13 cellular contexts compared by ENCODE assay signal in the genomic region with DNA sequence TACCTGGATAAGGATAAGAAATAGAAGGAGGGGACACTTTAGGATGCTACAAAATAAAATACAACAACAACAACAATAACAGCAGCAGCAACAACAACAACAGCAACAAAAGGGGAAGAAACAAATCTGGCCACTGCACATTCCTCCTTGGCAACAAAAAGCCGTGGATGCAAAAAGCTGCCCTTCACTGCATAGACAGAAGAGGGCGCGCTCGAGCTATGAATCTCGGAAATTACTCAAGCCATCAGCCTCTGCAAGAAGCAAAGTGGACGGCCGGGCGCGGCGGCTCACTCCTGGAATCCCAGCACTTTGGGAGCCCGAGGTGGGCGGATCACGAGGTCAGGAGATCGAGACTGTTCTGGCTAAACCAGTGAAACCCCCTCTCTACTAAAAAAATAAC. TPM values are rescaled to one million over a fixed set of nuclear protein-coding genes. Genes with fewer than 3 reads are reported as not detected.
DNase-seq lines count a peak whose midpoint lies in the region; ATAC-seq and TF ChIP-seq lines count a peak whose summit lies in the region.
"Not testable (repeated sequence)": the region's sequence is repeated elsewhere in the genome, so short reads cannot be mapped to it uniquely, and the experiment has no call there.
"Had no signal": no experiment of that assay in that cellular context is flagged by ENCODE, and none has a peak within 500 bp of the region (broad histone marks: within the 10 kb centered on the region; RNA-seq: fewer than 3 reads in every experiment).

No MANE protein-coding gene starts in this region.

- H3K27ac ChIP-seq in neural progenitor cell: not testable (repeated sequence)

- POLR2A ChIA-PET in Caco-2 (lab: Charles Lee): not testable (repeated sequence)

- not testable (repeated sequence) for H2AFZ ChIP-seq in neural progenitor cell (replicated peaks)

- not testable (repeated sequence) for H3K27ac Mint-ChIP-seq in Caco-2 (ENCODE audit: unreplicated experiment); activated CD8-positive, alpha-beta memory T cell treated with anti-CD3 and anti-CD28 coated beads, Interleukin-2, amount 10 ng/mL, durations not matched to agents 7 days and 5 days; neural progenitor cell; stimulated activated naive CD8-positive, alpha-beta T cell treated with anti-CD3 and anti-CD28 coated beads, Interleukin-15, amount 100 ng/mL, for 72 hours

- H3K27me3 Mint-ChIP-seq in Caco-2 (ENCODE audit: insufficient read depth, unreplicated experiment); activated CD8-positive, alpha-beta memory T cell treated with anti-CD3 and anti-CD28 coated beads, Interleukin-2, amount 10 ng/mL, durations not matched to agents 7 days and 5 days; neural progenitor cell (ENCODE audit: insufficient read depth, low read depth); stimulated activated naive CD8-positive, alpha-beta T cell treated with anti-CD3 and anti-CD28 coated beads, Interleukin-15, amount 100 ng/mL, for 72 hours: not testable (repeated sequence)

- H3K4me3 Mint-ChIP-seq in Caco-2 (ENCODE audit: unreplicated experiment); activated CD8-positive, alpha-beta memory T cell treated with anti-CD3 and anti-CD28 coated beads, Interleukin-2, amount 10 ng/mL, durations not matched to agents 7 days and 5 days; neural progenitor cell; stimulated activated naive CD8-positive, alpha-beta T cell treated with anti-CD3 and anti-CD28 coated beads, Interleukin-15, amount 100 ng/mL, for 72 hours: not testable (repeated sequence)

- not testable (repeated sequence) for H3F3A ChIP-seq in neural progenitor cell (ENCODE audit: low read depth)

- not testable (repeated sequence) for H3K4me1 Mint-ChIP-seq in Caco-2 (ENCODE audit: low read depth, unreplicated experiment); activated CD8-positive, alpha-beta memory T cell treated with anti-CD3 and anti-CD28 coated beads, Interleukin-2, amount 10 ng/mL, durations not matched to agents 7 days and 5 days; neural progenitor cell; stimulated activated naive CD8-positive, alpha-beta T cell treated with anti-CD3 and anti-CD28 coated beads, Interleukin-15, amount 100 ng/mL, for 72 hours

- H3K36me3 Mint-ChIP-seq in Caco-2 (ENCODE audit: insufficient read depth, unreplicated experiment); activated CD8-positive, alpha-beta memory T cell treated with anti-CD3 and anti-CD28 coated beads, Interleukin-2, amount 10 ng/mL, durations not matched to agents 7 days and 5 days; neural progenitor cell: not testable (repeated sequence)

- ATAC-seq in activated CD8-positive, alpha-beta memory T cell treated with anti-CD3 and anti-CD28 coated beads, Interleukin-2, amount 10 ng/mL, durations not matched to agents 7 days and 5 days; left ventricle myocardium superior; stimulated activated naive CD8-positive, alpha-beta T cell treated with anti-CD3 and anti-CD28 coated beads, Interleukin-15, amount 100 ng/mL, for 72 hours: not testable (repeated sequence)

- not testable (repeated sequence) for H3K9me3 Mint-ChIP-seq in Caco-2 (ENCODE audit: unreplicated experiment); activated CD8-positive, alpha-beta memory T cell treated with anti-CD3 and anti-CD28 coated beads, Interleukin-2, amount 10 ng/mL, durations not matched to agents 7 days and 5 days (ENCODE audit: low read depth); neural progenitor cell; stimulated activated naive CD8-positive, alpha-beta T cell treated with anti-CD3 and anti-CD28 coated beads, Interleukin-15, amount 100 ng/mL, for 72 hours

- H3K27me3 ChIP-seq in Caco-2 (replicated peaks; ENCODE audit: control insufficient read depth, insufficient read depth, low read length); neural progenitor cell: not testable (repeated sequence)

- CTCF ChIA-PET in Caco-2 (lab: Charles Lee); activated CD8-positive, alpha-beta memory T cell treated with anti-CD3 and anti-CD28 coated beads, Interleukin-2, amount 10 ng/mL, durations not matched to agents 7 days and 5 days (lab: Charles Lee): not testable (repeated sequence)

- H3K9me3 ChIP-seq in Caco-2; neural progenitor cell (ENCODE audit: low read depth): not testable (repeated sequence)

- intact Hi-C loops in Caco-2 (cut with micrococcal nuclease; ENCODE audit: unreplicated experiment); left ventricle myocardium superior (cut with micrococcal nuclease): not testable (repeated sequence)

- not testable (repeated sequence) for BruUV-seq in Caco-2 (replicated peaks; lab: Mats Ljungman, UMichigan)

- not testable (repeated sequence) for H3K36me3 ChIP-seq in Caco-2 (ENCODE audit: control insufficient read depth, insufficient read depth, low read length); neural progenitor cell

- peak in 1 of 2 experiments; percentile 60 for TF ChIP-seq CTCF in Caco-2 (IDR thresholded peaks at IDR 0.05; ENCODE audit: insufficient read depth in 1 of 2, low read depth in 1 of 2, low read length in 1 of 2, severe bottlenecking in 1 of 2, unreplicated experiment in 1 of 2)
- TF ChIP-seq CTCF in neural progenitor cell (IDR thresholded peaks at IDR 0.05): peak; percentile 53

- H3K4me2 ChIP-seq in neural progenitor cell: not testable (repeated sequence)

- not testable (repeated sequence) for H3K4me3 ChIP-seq in Caco-2 (ENCODE audit: low read depth, low read length); neural progenitor cell

- not testable (repeated sequence) for H4K20me1 ChIP-seq in neural progenitor cell (ENCODE audit: low read depth)

- DNase-seq in Caco-2 (peak; percentile 85 to 87), T-helper 2 cell (peak in 4 of 5 experiments; percentile 32 to 66 (median 47)), left ventricle myocardium superior (peak; percentile 72)
- DNase-seq in activated CD8-positive, alpha-beta memory T cell treated with anti-CD3 and anti-CD28 coated beads, Interleukin-2, amount 10 ng/mL, durations not matched to agents 7 days and 5 days: peak; percentile 92
- DNase-seq in activated naive CD8-positive, alpha-beta T cell treated with anti-CD3 and anti-CD28 coated beads, Interleukin-2, amount 50 U/mL, for 16 hours (ENCODE audit: low read depth, low spot score): peak; percentile 17
- DNase-seq in neural progenitor cell (ENCODE audit: low spot score): not testable (repeated sequence)
- DNase-seq in stimulated activated CD4-positive, alpha-beta T cell treated with anti-CD3 and anti-CD28 coated beads, Interleukin-2, amount 100 ng/mL, for 48 hours: peak; percentile 49 to 62
- peak; percentile 78 to 86 for DNase-seq in stimulated activated naive CD8-positive, alpha-beta T cell treated with anti-CD3 and anti-CD28 coated beads, Interleukin-15, amount 100 ng/mL, for 72 hours

- H3K4me1 ChIP-seq in Caco-2, neural progenitor cell: not testable (repeated sequence)

- H3K9ac ChIP-seq in neural progenitor cell: not testable (repeated sequence)

- H3K79me2 ChIP-seq in neural progenitor cell (ENCODE audit: low read depth): not testable (repeated sequence)

RNA-seq across cellular contexts. Expression of a gene that starts 23.2 kb away (rescaled TPM):
- 4.5 TPM in 2 replicates for total RNA-seq in Caco-2 (2022)
- total RNA-seq in activated CD8-positive, alpha-beta memory T cell treated with anti-CD3 and anti-CD28 coated beads, Interleukin-2, amount 10 ng/mL, durations not matched to agents 7 days and 5 days: not detected
- not detected for total RNA-seq in left ventricle myocardium superior
- not detected in 2 replicates for total RNA-seq in neural progenitor cell (ENCODE audit: low replicate concordance)
- total RNA-seq: activated CD8-positive, alpha-beta memory T cell treated with anti-CD3 and anti-CD28 coated beads for 36 hours; H1; osteoblast; SJCRH30 had no signal

RNA-seq across cellular contexts. Expression of a gene that starts 50.3 kb away (rescaled TPM):
- total RNA-seq in Caco-2 (2022): not detected in 2 replicates
- not detected for total RNA-seq in activated CD8-positive, alpha-beta memory T cell treated with anti-CD3 and anti-CD28 coated beads, Interleukin-2, amount 10 ng/mL, durations not matched to agents 7 days and 5 days
- total RNA-seq in left ventricle myocardium superior: not detected
- not detected in 2 replicates for total RNA-seq in neural progenitor cell (ENCODE audit: low replicate concordance)
- total RNA-seq: activated CD8-positive, alpha-beta memory T cell treated with anti-CD3 and anti-CD28 coated beads for 36 hours; H1; osteoblast; SJCRH30; upper lobe of left lung had no signal
